Comparison of ENCODE assay signal across 21 cellular contexts in the genomic region with DNA sequence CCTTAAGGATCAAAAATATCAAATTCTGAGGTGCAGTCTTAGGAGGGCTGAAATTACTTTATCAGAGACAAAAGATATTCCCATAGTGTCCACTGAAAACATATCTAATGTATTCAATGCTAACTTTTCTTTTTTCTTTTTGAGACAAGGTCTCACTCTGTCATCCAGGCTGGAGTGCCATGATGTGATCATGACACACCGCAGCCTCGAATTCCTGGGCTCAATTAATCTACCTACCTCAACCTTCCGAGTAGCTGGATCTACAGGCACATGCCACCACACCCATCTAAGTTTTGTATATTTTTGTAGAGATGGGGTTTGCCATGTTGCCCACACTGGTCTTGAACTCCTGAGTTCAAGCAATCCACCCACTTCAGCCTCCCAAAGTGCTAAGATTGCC.
"Had no signal": no experiment of that assay in that cellular context is flagged by ENCODE, and none has a peak within 500 bp of the region (broad histone marks: within the 10 kb centered on the region; RNA-seq: fewer than 3 reads in every experiment).

No MANE protein-coding gene starts in this region.

- H3K27me3 Mint-ChIP-seq: naive thymus-derived CD8-positive, alpha-beta T cell had no signal

- DNase-seq: effector memory CD4-positive, alpha-beta T cell; glutamatergic neuron; immature natural killer cell; left colon; left ventricle myocardium superior; mesendoderm; naive thymus-derived CD8-positive, alpha-beta T cell; posterior cingulate gyrus; stimulated activated CD4-positive, alpha-beta T cell treated with anti-CD3 and anti-CD28 coated beads, Interleukin-2, amount 100 ng/mL, for 24 hours; stimulated activated naive CD4-positive, alpha-beta T cell; stomach; substantia nigra; transverse colon had no signal

- H3K27me3 ChIP-seq: neutrophil, stomach, transverse colon had no signal

- H3K4me1 ChIP-seq: stomach, transverse colon had no signal

- H3K9me3 ChIP-seq: neutrophil, stomach, thoracic aorta, transverse colon had no signal

- FAIRE-seq: endometrium, frontal cortex, keratinocyte had no signal

- H3K4me3 Mint-ChIP-seq: immature natural killer cell; naive thymus-derived CD8-positive, alpha-beta T cell had no signal

- H3K4me3 ChIP-seq: lung, stomach, thoracic aorta, transverse colon had no signal

- H3K27ac ChIP-seq: neutrophil, stomach, thoracic aorta, transverse colon had no signal

- H3K4me1 Mint-ChIP-seq: immature natural killer cell; naive thymus-derived CD8-positive, alpha-beta T cell had no signal

- H3K27ac Mint-ChIP-seq: immature natural killer cell; naive thymus-derived CD8-positive, alpha-beta T cell had no signal

- H3K9me3 Mint-ChIP-seq: immature natural killer cell; naive thymus-derived CD8-positive, alpha-beta T cell had no signal

- ATAC-seq: esophagus mucosa; left colon; left ventricle myocardium superior; naive thymus-derived CD8-positive, alpha-beta T cell; sciatic nerve had no signal

- H3K36me3 ChIP-seq: neutrophil, stomach, thoracic aorta, transverse colon had no signal
